In the genomic region with DNA sequence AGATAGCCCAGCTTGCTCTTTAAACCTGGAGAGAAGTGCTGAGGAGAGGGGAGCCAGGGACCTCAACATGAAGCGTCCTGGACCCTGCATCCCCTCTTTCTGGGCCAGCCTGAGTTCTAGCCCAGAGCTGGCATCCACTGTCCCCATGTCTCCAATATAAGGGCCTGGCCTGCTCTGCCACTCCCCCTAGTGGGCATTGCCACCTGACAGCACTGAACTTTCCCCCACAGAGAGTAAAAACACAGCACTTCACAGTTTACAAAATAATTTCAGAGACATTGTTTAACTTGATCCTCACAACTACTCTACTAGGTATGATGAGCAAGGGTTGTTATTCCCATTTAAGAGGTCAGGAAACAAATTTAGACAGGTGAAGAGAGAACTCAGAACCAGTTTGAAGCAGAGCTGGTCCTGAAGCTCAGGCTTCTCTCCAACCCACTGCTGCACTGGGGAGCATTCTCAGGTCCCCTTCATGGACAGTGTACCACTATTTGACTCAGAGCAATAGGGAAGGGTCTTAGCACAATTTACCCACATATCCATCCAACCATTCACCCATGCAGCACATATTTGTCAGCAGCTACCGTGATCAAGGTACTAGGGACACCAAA, we compare ENCODE assay signal across 8 cellular contexts.
DNase-seq lines count a peak whose midpoint lies in the region; ATAC-seq, FAIRE-seq and TF ChIP-seq lines count a peak whose summit lies in the region.

No MANE protein-coding gene starts in this region.

- POLR2A ChIA-PET in endothelial cell of umbilical vein (lab: Charles Lee), result no interaction called here

- H3K27me3 Mint-ChIP-seq in nephron progenitor cell (ENCODE audit: low read depth, poor library complexity), result peaks cover 10% of the 10 kb centered on the region

- BruUV-seq in endothelial cell of umbilical vein (replicated peaks; lab: Mats Ljungman, UMichigan), result no TSS peak

- no peak for DNase-seq in GM06990 (ENCODE audit: extremely low read depth, insufficient read length)
- DNase-seq in endothelial cell of umbilical vein (ENCODE audit: low read depth, low spot score), result peak; percentile 3
- DNase-seq in nephron progenitor cell, result peak; percentile 26
- DNase-seq in activated CD4-positive, CD25-positive, alpha-beta regulatory T cell (lab: John Stamatoyannopoulos, UW), result no peak

- H3K9me3 Mint-ChIP-seq in nephron progenitor cell, result peaks cover 60% of the 10 kb centered on the region

- H3K4me1 ChIP-seq in OCI-LY3 (ENCODE audit: low read length), result no peaks in the 10 kb centered on the region
- H3K4me1 ChIP-seq in endothelial cell of umbilical vein (ENCODE audit: control insufficient read depth, extremely low read depth, insufficient read depth, low read length), result no peaks in the 10 kb centered on the region

- dilution Hi-C loops in endothelial cell of umbilical vein (cut with MboI; ENCODE audit: extremely low pct_ligation_motif_present, low sequenced_read_pairs), result no loop called here

- no peaks in the 10 kb centered on the region for H3K9me1 ChIP-seq in endothelial cell of umbilical vein (replicated peaks; ENCODE audit: control insufficient read depth, extremely low read depth, insufficient read depth, low read length)

- TF ChIP-seq CTCF in 22Rv1 (IDR thresholded peaks at IDR 0.05) (peak; percentile 96), GM06990 (IDR thresholded peaks at IDR 0.05; ENCODE audit: insufficient read depth, low read length, poor library complexity, severe bottlenecking) (peak; percentile 90), OCI-LY3 (IDR thresholded peaks at IDR 0.05; ENCODE audit: low read depth, low read length) (peak; percentile 57), endothelial cell of umbilical vein (IDR thresholded peaks at IDR 0.05; ENCODE audit: extremely low read depth in 1 of 2, insufficient read depth in 1 of 2, low read depth in 1 of 2, low read length in 2 of 2) (peak; percentile 29 to 59), nephron progenitor cell (IDR thresholded peaks at IDR 0.05) (peak; percentile 27)

- H3K4me3 ChIP-seq in GM06990 (replicated peaks; ENCODE audit: low read depth, low read length) (no peak overlapping the region), OCI-LY3 (ENCODE audit: low read length) (no peak overlapping the region), endothelial cell of umbilical vein (replicated peaks in 1 of 3; ENCODE audit: insufficient read depth in 1 of 3, low read depth in 1 of 3, low read length in 3 of 3) (no peak overlapping the region)

- ATAC-seq in HG02970 (IDR thresholded peaks at IDR 0.05; ENCODE audit: low FRiP score, unreplicated experiment) (peak; percentile 69), HG03571 (IDR thresholded peaks at IDR 0.05; ENCODE audit: unreplicated experiment) (no peak)

- TF ChIP-seq POLR2A in endothelial cell of umbilical vein (IDR thresholded peaks at IDR 0.05; ENCODE audit: low read depth, low read length), result no peak

- intact Hi-C loops in endothelial cell of umbilical vein (cut with micrococcal nuclease), result no loop called here

- no peak overlapping the region for H3K27ac Mint-ChIP-seq in nephron progenitor cell

- peaks cover 9% of the 10 kb centered on the region for H3K4me1 Mint-ChIP-seq in nephron progenitor cell

- H4K20me1 ChIP-seq in OCI-LY3 (ENCODE audit: insufficient read depth, low read length) (no peaks in the 10 kb centered on the region), endothelial cell of umbilical vein (replicated peaks; ENCODE audit: control insufficient read depth, extremely low read depth, insufficient read depth, low read length) (no peaks in the 10 kb centered on the region)

- H3K9me3 ChIP-seq in OCI-LY3 (ENCODE audit: insufficient read depth, low read length) (no peaks in the 10 kb centered on the region), endothelial cell of umbilical vein (replicated peaks; ENCODE audit: control insufficient read depth, insufficient read depth, low read length) (no peaks in the 10 kb centered on the region)

- H3K9ac ChIP-seq in OCI-LY3 (ENCODE audit: low read length) (no peak overlapping the region), endothelial cell of umbilical vein (replicated peaks; ENCODE audit: extremely low read depth, insufficient read depth, low read length) (no peak overlapping the region)

- H3K27ac ChIP-seq in 22Rv1, result no peak overlapping the region
- H3K27ac ChIP-seq in OCI-LY3 (ENCODE audit: low read length), result no peak overlapping the region
- H3K27ac ChIP-seq in endothelial cell of umbilical vein (ENCODE audit: insufficient read depth, low read depth, low read length), result no peak overlapping the region

- no peak overlapping the region for H3K4me3 Mint-ChIP-seq in nephron progenitor cell

- H3K27me3 ChIP-seq in GM06990 (replicated peaks; ENCODE audit: control insufficient read depth, insufficient read depth, low read length) (no peaks in the 10 kb centered on the region; the same call in 1 of the 2 replicates), OCI-LY3 (ENCODE audit: low read depth, low read length) (no peaks in the 10 kb centered on the region), endothelial cell of umbilical vein (ENCODE audit: control insufficient read depth in 2 of 2, insufficient read depth in 2 of 2, low read length in 2 of 2) (no peaks in the 10 kb centered on the region)

- CTCF ChIA-PET in endothelial cell of umbilical vein (lab: Charles Lee), result no interaction called here

- no peaks in the 10 kb centered on the region for H3K36me3 ChIP-seq in GM06990 (ENCODE audit: control insufficient read depth, insufficient read depth, low read length)
- H3K36me3 ChIP-seq in OCI-LY3 (replicated peaks; ENCODE audit: low read depth, low read length), result no peaks in the 10 kb centered on the region
- H3K36me3 ChIP-seq in endothelial cell of umbilical vein (ENCODE audit: control insufficient read depth in 2 of 2, extremely low read depth in 1 of 2, insufficient read depth in 2 of 2, low read length in 2 of 2), result no peaks in the 10 kb centered on the region

- H2AFZ ChIP-seq in OCI-LY3 (ENCODE audit: low read depth, low read length), result no peak overlapping the region
- no peak overlapping the region for H2AFZ ChIP-seq in endothelial cell of umbilical vein (ENCODE audit: low read depth, low read length)

- no peaks in the 10 kb centered on the region for H3K36me3 Mint-ChIP-seq in nephron progenitor cell (ENCODE audit: low read depth)

- peak; percentile 12 for FAIRE-seq in endothelial cell of umbilical vein (lab: Jason Lieb, UNC)

- no peak overlapping the region for H3K4me2 ChIP-seq in OCI-LY3 (ENCODE audit: low read length)
- no peak overlapping the region for H3K4me2 ChIP-seq in endothelial cell of umbilical vein (ENCODE audit: insufficient read depth, low read length)

- H3K79me2 ChIP-seq in OCI-LY3 (ENCODE audit: low read length) (no peaks in the 10 kb centered on the region), endothelial cell of umbilical vein (ENCODE audit: control insufficient read depth, insufficient read depth, low read length) (no peaks in the 10 kb centered on the region)

TF ChIP-seq in endothelial cell of umbilical vein, 7 proteins besides CTCF, POLR2A, EP300 and RAD21:
- TF ChIP-seq, protein P1, sequence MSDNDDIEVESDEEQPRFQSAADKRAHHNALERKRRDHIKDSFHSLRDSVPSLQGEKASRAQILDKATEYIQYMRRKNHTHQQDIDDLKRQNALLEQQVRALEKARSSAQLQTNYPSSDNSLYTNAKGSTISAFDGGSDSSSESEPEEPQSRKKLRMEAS (IDR thresholded peaks at IDR 0.05; ENCODE audit: insufficient read depth, insufficient read length), result no peak
- TF ChIP-seq POLR2AphosphoS5 (IDR thresholded peaks at IDR 0.05; ENCODE audit: insufficient read depth, low read depth, low read length) (no peak), EZH2 (IDR thresholded peaks at IDR 0.05; ENCODE audit: borderline replicate concordance, low read depth, low read length, severe bottlenecking) (no peak)

Comparison
In these comparisons a context has a peak if more than half of its experiments do, and no peak if none do; other contexts are left out.
1. CTCF ChIP-seq: peak in every context shown above with its lines; median percentile 96 in 22Rv1; 90 in GM06990; 57 in OCI-LY3; 44 in endothelial cell of umbilical vein; 27 in nephron progenitor cell.
2. DNase-seq: peak in endothelial cell of umbilical vein (single experiment) and nephron progenitor cell (single experiment); none in GM06990 (single experiment) and activated CD4-positive, CD25-positive, alpha-beta regulatory T cell (0 of 4).